In genomic region chr3:104717828-104718196, GRCh38 we compare ENCODE assay signal across 12 cellular contexts.
DNase-seq lines count a peak whose midpoint lies in the region; ATAC-seq lines count a peak whose summit lies in the region.
"Had no signal": no experiment of that assay in that cellular context is flagged by ENCODE, and none has a peak within 500 bp of the region (broad histone marks: within the 10 kb centered on the region; RNA-seq: fewer than 3 reads in every experiment).

No MANE protein-coding gene starts in this region.

- peak overlapping the region; percentile 75 for H3K4me3 Mint-ChIP-seq in stimulated activated memory B cell treated with anti-CD40 and anti-IgM and Interleukin-4, amounts not matched to agents 10 μg/mL and 1 μg/mL and 100 μg/mL, for 72 hours
- no peak overlapping the region for H3K4me3 Mint-ChIP-seq in activated T-helper 17 cell treated with anti-CD3 and anti-CD28 coated beads, Interleukin-2, amount 50 U/mL, for 72 hours
- H3K4me3 Mint-ChIP-seq: activated T-cell treated with anti-CD3 and anti-CD28 coated beads, Interleukin-2, amount 50 U/mL, for 72 hours; WTC11 had no signal

- peak; percentile 22 for DNase-seq in MV-4-11 (lab: John Stamatoyannopoulos, UW)
- DNase-seq in activated CD4-positive, alpha-beta T cell treated with anti-CD3 and anti-CD28 coated beads, Interleukin-2, amount 50 U/mL, for 1 hour: no peak
- DNase-seq in kidney tubule cell (ENCODE audit: low spot score): no peak
- DNase-seq: activated T-cell treated with anti-CD3 and anti-CD28 coated beads, Interleukin-2, amount 50 U/mL, for 72 hours; central memory CD4-positive, alpha-beta T cell; kidney; NCI-H2029 treated with DMSO at 0.1 percent for 48 hours had no signal

- no peaks in the 10 kb centered on the region for H3K9me3 Mint-ChIP-seq in stimulated activated memory B cell treated with anti-CD40 and anti-IgM and Interleukin-4, amounts not matched to agents 10 μg/mL and 1 μg/mL and 100 μg/mL, for 72 hours
- no peaks in the 10 kb centered on the region for H3K9me3 Mint-ChIP-seq in activated T-helper 17 cell treated with anti-CD3 and anti-CD28 coated beads, Interleukin-2, amount 50 U/mL, for 72 hours

- peak overlapping the region; percentile 96 for H3K27ac Mint-ChIP-seq in stimulated activated memory B cell treated with anti-CD40 and anti-IgM and Interleukin-4, amounts not matched to agents 10 μg/mL and 1 μg/mL and 100 μg/mL, for 72 hours
- no peak overlapping the region for H3K27ac Mint-ChIP-seq in activated T-helper 17 cell treated with anti-CD3 and anti-CD28 coated beads, Interleukin-2, amount 50 U/mL, for 72 hours
- H3K27ac Mint-ChIP-seq: activated T-cell treated with anti-CD3 and anti-CD28 coated beads, Interleukin-2, amount 50 U/mL, for 72 hours; WTC11 had no signal

- H3K36me3 Mint-ChIP-seq in stimulated activated memory B cell treated with anti-CD40 and anti-IgM and Interleukin-4, amounts not matched to agents 10 μg/mL and 1 μg/mL and 100 μg/mL, for 72 hours: no peaks in the 10 kb centered on the region
- no peaks in the 10 kb centered on the region for H3K36me3 Mint-ChIP-seq in activated T-helper 17 cell treated with anti-CD3 and anti-CD28 coated beads, Interleukin-2, amount 50 U/mL, for 72 hours (ENCODE audit: low read depth)
- H3K36me3 Mint-ChIP-seq: WTC11 had no signal

- peaks cover 17% of the 10 kb centered on the region for H3K4me1 Mint-ChIP-seq in stimulated activated memory B cell treated with anti-CD40 and anti-IgM and Interleukin-4, amounts not matched to agents 10 μg/mL and 1 μg/mL and 100 μg/mL, for 72 hours
- no peaks in the 10 kb centered on the region for H3K4me1 Mint-ChIP-seq in activated T-helper 17 cell treated with anti-CD3 and anti-CD28 coated beads, Interleukin-2, amount 50 U/mL, for 72 hours
- H3K4me1 Mint-ChIP-seq: WTC11 had no signal

- no peaks in the 10 kb centered on the region for H3K27me3 Mint-ChIP-seq in stimulated activated memory B cell treated with anti-CD40 and anti-IgM and Interleukin-4, amounts not matched to agents 10 μg/mL and 1 μg/mL and 100 μg/mL, for 72 hours
- H3K27me3 Mint-ChIP-seq in activated T-helper 17 cell treated with anti-CD3 and anti-CD28 coated beads, Interleukin-2, amount 50 U/mL, for 72 hours: peaks cover 11% of the 10 kb centered on the region

- ATAC-seq in GM19438 (IDR thresholded peaks at IDR 0.05; ENCODE audit: low read depth, unreplicated experiment) (peak; percentile 24), HG02973 (IDR thresholded peaks at IDR 0.05; ENCODE audit: unreplicated experiment) (peak; percentile 49)
- ATAC-seq in stimulated activated memory B cell treated with anti-CD40 and anti-IgM and Interleukin-4, amounts not matched to agents 10 μg/mL and 1 μg/mL and 100 μg/mL, for 72 hours: peak; percentile 83
- no peak for ATAC-seq in activated T-helper 17 cell treated with anti-CD3 and anti-CD28 coated beads, Interleukin-2, amount 50 U/mL, for 72 hours (replicated peaks)
- ATAC-seq: activated T-cell treated with anti-CD3 and anti-CD28 coated beads, Interleukin-2, amount 50 U/mL, for 72 hours; WTC11 had no signal
